In the genomic region with DNA sequence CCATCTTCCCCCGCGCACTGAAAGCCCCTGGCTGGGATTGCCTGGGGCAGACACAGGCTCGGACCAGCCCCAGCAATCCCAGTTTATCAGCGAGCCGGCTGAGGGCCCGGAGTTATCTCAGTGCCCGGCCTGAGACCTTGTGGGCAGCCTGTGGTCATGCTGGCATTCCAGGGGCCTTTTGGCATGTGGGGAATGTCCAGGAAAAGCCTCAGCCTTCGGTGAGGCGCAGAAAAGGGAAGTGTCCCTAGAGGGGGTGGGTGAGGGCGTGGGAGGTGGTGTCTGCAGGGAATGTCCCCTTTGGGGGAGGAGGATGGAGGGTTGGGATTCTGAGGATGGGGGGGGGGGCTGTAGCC, we compare ENCODE assay signal across 1 cellular context.
TF ChIP-seq lines count a peak whose summit lies in the region.

No MANE protein-coding gene starts in this region.

TF ChIP-seq in SK-N-SH, 30 proteins besides CTCF, POLR2A, EP300 and RAD21 (continued from another document):
- no peak for TF ChIP-seq YY1 (IDR thresholded peaks at IDR 0.05; ENCODE audit: low read depth)
- TF ChIP-seq MEF2A (IDR thresholded peaks at IDR 0.05; ENCODE audit: borderline replicate concordance, low read depth), result no peak; the same call in 1 of the 2 replicates
- TF ChIP-seq, protein P1, sequence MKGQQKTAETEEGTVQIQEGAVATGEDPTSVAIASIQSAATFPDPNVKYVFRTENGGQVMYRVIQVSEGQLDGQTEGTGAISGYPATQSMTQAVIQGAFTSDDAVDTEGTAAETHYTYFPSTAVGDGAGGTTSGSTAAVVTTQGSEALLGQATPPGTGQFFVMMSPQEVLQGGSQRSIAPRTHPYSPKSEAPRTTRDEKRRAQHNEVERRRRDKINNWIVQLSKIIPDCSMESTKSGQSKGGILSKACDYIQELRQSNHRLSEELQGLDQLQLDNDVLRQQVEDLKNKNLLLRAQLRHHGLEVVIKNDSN (IDR thresholded peaks at IDR 0.05; ENCODE audit: borderline replicate concordance, low read depth), result peak; percentile 68; the same call in 1 of the 2 replicates
- TF ChIP-seq FOXJ3 (CRISPR knock-in tag; IDR thresholded peaks at IDR 0.05), result no peak
- TF ChIP-seq TAF1 (IDR thresholded peaks at IDR 0.05; ENCODE audit: borderline replicate concordance, low read depth, low read length), result peak; percentile 68; the same call in 1 of the 2 replicates
- no peak for TF ChIP-seq EZH2phosphoT487 (IDR thresholded peaks at IDR 0.05; ENCODE audit: borderline replicate concordance, low read depth)
- peak; percentile 59; the same call in 1 of the 2 replicates for TF ChIP-seq POLR2AphosphoS5 (IDR thresholded peaks at IDR 0.05; ENCODE audit: low read depth, low read length)
- TF ChIP-seq SIN3A (IDR thresholded peaks at IDR 0.05; ENCODE audit: borderline replicate concordance, low read depth, low read length), result peak; percentile 76; the same call in 1 of the 2 replicates
- peak; percentile 80 for TF ChIP-seq REST (IDR thresholded peaks at IDR 0.05; ENCODE audit: low read depth, low read length)
- TF ChIP-seq GABPA (IDR thresholded peaks at IDR 0.05; ENCODE audit: low read depth), result peak; percentile 34
- peak; percentile 90 for TF ChIP-seq MAX (IDR thresholded peaks at IDR 0.05; ENCODE audit: low read depth)
- TF ChIP-seq FOXM1 (IDR thresholded peaks at IDR 0.05; ENCODE audit: low read depth), result no peak
- TF ChIP-seq GATA2 (CRISPR knock-in tag; IDR thresholded peaks at IDR 0.05), result no peak
- TF ChIP-seq RFX5 (IDR thresholded peaks at IDR 0.05; ENCODE audit: low read length), result no peak
- TF ChIP-seq, protein P2, sequence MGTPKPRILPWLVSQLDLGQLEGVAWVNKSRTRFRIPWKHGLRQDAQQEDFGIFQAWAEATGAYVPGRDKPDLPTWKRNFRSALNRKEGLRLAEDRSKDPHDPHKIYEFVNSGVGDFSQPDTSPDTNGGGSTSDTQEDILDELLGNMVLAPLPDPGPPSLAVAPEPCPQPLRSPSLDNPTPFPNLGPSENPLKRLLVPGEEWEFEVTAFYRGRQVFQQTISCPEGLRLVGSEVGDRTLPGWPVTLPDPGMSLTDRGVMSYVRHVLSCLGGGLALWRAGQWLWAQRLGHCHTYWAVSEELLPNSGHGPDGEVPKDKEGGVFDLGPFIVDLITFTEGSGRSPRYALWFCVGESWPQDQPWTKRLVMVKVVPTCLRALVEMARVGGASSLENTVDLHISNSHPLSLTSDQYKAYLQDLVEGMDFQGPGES (IDR thresholded peaks at IDR 0.05; ENCODE audit: low read depth, low read length), result no peak
- no peak for TF ChIP-seq MXI1 (IDR thresholded peaks at IDR 0.05; ENCODE audit: low read depth, low read length)
- TF ChIP-seq CHD2 (IDR thresholded peaks at IDR 0.05; ENCODE audit: low read length, partially characterized antibody), result no peak
- TF ChIP-seq ZBTB33 (IDR thresholded peaks at IDR 0.05; ENCODE audit: borderline replicate concordance, low read depth), result peak; percentile 49; the same call in 1 of the 2 replicates
- TF ChIP-seq, protein P3, sequence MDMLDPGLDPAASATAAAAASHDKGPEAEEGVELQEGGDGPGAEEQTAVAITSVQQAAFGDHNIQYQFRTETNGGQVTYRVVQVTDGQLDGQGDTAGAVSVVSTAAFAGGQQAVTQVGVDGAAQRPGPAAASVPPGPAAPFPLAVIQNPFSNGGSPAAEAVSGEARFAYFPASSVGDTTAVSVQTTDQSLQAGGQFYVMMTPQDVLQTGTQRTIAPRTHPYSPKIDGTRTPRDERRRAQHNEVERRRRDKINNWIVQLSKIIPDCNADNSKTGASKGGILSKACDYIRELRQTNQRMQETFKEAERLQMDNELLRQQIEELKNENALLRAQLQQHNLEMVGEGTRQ (IDR thresholded peaks at IDR 0.05; ENCODE audit: borderline replicate concordance, low read depth, low read length), result no peak
- peak; percentile 37; the same call in 1 of the 2 replicates for TF ChIP-seq RCOR1 (IDR thresholded peaks at IDR 0.05; ENCODE audit: low read length)
- TF ChIP-seq ELF1 (IDR thresholded peaks at IDR 0.05), result peak; percentile 68
- peak; percentile 91 for TF ChIP-seq TCF12 (IDR thresholded peaks at IDR 0.05)
- peak; percentile 94; the same call in 1 of the 2 replicates for TF ChIP-seq RXRA (IDR thresholded peaks at IDR 0.05; ENCODE audit: borderline replicate concordance, low read depth)
- TF ChIP-seq NRF1 (IDR thresholded peaks at IDR 0.05; ENCODE audit: low read depth, low read length), result no peak; the same call in 1 of the 2 replicates
- TF ChIP-seq FOSL2 (IDR thresholded peaks at IDR 0.05; ENCODE audit: borderline replicate concordance, low read depth), result peak; percentile 32; the same call in 1 of the 2 replicates
- TF ChIP-seq TEAD4 (IDR thresholded peaks at IDR 0.05; ENCODE audit: borderline replicate concordance, insufficient read depth), result peak; percentile 100
- peak; percentile 88; the same call in 1 of the 2 replicates for TF ChIP-seq NFIC (IDR thresholded peaks at IDR 0.05; ENCODE audit: borderline replicate concordance)
